18 cellular contexts compared by ENCODE assay signal in genomic region chr6:124661231-124661630, GRCh38.
DNase-seq lines count a peak whose midpoint lies in the region; ATAC-seq, FAIRE-seq and TF ChIP-seq lines count a peak whose summit lies in the region.
"Had no signal": no experiment of that assay in that cellular context is flagged by ENCODE, and none has a peak within 500 bp of the region (broad histone marks: within the 10 kb centered on the region; RNA-seq: fewer than 3 reads in every experiment).

No MANE protein-coding gene starts in this region.

- WGBS in mesenchymal stem cell, result 70% methylated on average over 2 of the region's 2 CpGs

- H2BK15ac ChIP-seq in mesenchymal stem cell (ENCODE audit: low read depth, poor library complexity, severe bottlenecking), result no peak overlapping the region

- H4K8ac ChIP-seq in mesenchymal stem cell (ENCODE audit: low read length), result no peak overlapping the region

- H3K9ac ChIP-seq in ES-I3 (ENCODE audit: low read depth, low read length) (peak overlapping the region; percentile 10; the same call in 1 of the 2 replicates), mesenchymal stem cell (ENCODE audit: low read length) (no peak overlapping the region)

- no peak overlapping the region for H3K27ac ChIP-seq in mesenchymal stem cell (ENCODE audit: low read length, poor library complexity, severe bottlenecking)

- H2BK120ac ChIP-seq in mesenchymal stem cell (ENCODE audit: low read depth, low read length), result no peak overlapping the region

- H3K14ac ChIP-seq in mesenchymal stem cell (ENCODE audit: low read length in 2 of 2), result no peak overlapping the region

- no peak overlapping the region for H2AK5ac ChIP-seq in mesenchymal stem cell (ENCODE audit: low read length, severe bottlenecking)

- H3K36me3 ChIP-seq in ES-I3 (ENCODE audit: insufficient read depth, low read length) (no peaks in the 10 kb centered on the region), bronchial epithelial cell (ENCODE audit: control insufficient read depth, insufficient read depth, low read length) (no peaks in the 10 kb centered on the region), mesenchymal stem cell (ENCODE audit: control insufficient read depth in 1 of 2, insufficient read depth in 2 of 2, low read depth in 1 of 2, low read length in 2 of 2) (no peaks in the 10 kb centered on the region)

- no peaks in the 10 kb centered on the region for H3K36me3 Mint-ChIP-seq in activated naive CD4-positive, alpha-beta T cell treated with anti-CD3 and anti-CD28 coated beads for 36 hours (ENCODE audit: low read depth)

- peak; percentile 55 for FAIRE-seq in bronchial epithelial cell (lab: Jason Lieb, UNC)
- FAIRE-seq: GM12892 had no signal

- no peak for ATAC-seq in GM18861 (IDR thresholded peaks at IDR 0.05; ENCODE audit: unreplicated experiment)

- DNase-seq in NCI-H1105 treated with DMSO at 0.1 percent for 48 hours (lab: John Stamatoyannopoulos, UW) (peak; percentile 44), bronchial epithelial cell (ENCODE audit: low read depth) (no peak), left kidney (ENCODE audit: low read depth, low spot score) (peak; percentile 2), NAMALWA (ENCODE audit: low spot score) (no peak), mesenchymal stem cell (no peak)
- DNase-seq in activated naive CD4-positive, alpha-beta T cell treated with anti-CD3 and anti-CD28 coated beads for 36 hours, result no peak
- DNase-seq: C1 segment of cervical spinal cord, DMS53, GDM1, GOT3, IMR-90, NCI-H1694, NCI-H82, SIG-M5, SW 1271 had no signal

- H2BK12ac ChIP-seq in mesenchymal stem cell (ENCODE audit: low read length in 2 of 2), result no peak overlapping the region

- H3K4me3 ChIP-seq in bronchial epithelial cell (ENCODE audit: low read depth, low read length) (no peak overlapping the region), mesenchymal stem cell (ENCODE audit: insufficient read depth in 1 of 2, low read depth in 1 of 2, low read length in 2 of 2) (no peak overlapping the region)

- peaks cover 8% of the 10 kb centered on the region for H3K4me1 ChIP-seq in ES-I3 (ENCODE audit: insufficient read depth, low read length)
- H3K4me1 ChIP-seq in mesenchymal stem cell (ENCODE audit: control insufficient read depth, insufficient read depth, low read depth, low read length), result no peaks in the 10 kb centered on the region

- no peak overlapping the region for H3K18ac ChIP-seq in mesenchymal stem cell (ENCODE audit: low read depth in 1 of 2, low read length in 2 of 2)

- no peaks in the 10 kb centered on the region for H3K27me3 Mint-ChIP-seq in activated naive CD4-positive, alpha-beta T cell treated with anti-CD3 and anti-CD28 coated beads for 36 hours (ENCODE audit: low read depth)

- H3K4me3 Mint-ChIP-seq in activated naive CD4-positive, alpha-beta T cell treated with anti-CD3 and anti-CD28 coated beads for 36 hours, result no peak overlapping the region

- no peak overlapping the region for H2BK5ac ChIP-seq in mesenchymal stem cell (ENCODE audit: low read depth, low read length, poor library complexity, severe bottlenecking)

- no peak overlapping the region for H3K4me2 ChIP-seq in mesenchymal stem cell (ENCODE audit: low read length, poor library complexity, severe bottlenecking)

- no peak overlapping the region for H3K23ac ChIP-seq in mesenchymal stem cell (ENCODE audit: low read length in 2 of 2)

- H3K9me3 Mint-ChIP-seq in activated naive CD4-positive, alpha-beta T cell treated with anti-CD3 and anti-CD28 coated beads for 36 hours, result no peaks in the 10 kb centered on the region

- intact Hi-C loops in activated naive CD4-positive, alpha-beta T cell treated with anti-CD3 and anti-CD28 coated beads for 36 hours (cut with micrococcal nuclease), result no loop called here

- H3K27me3 ChIP-seq in bronchial epithelial cell (ENCODE audit: control insufficient read depth, insufficient read depth, low read length) (no peaks in the 10 kb centered on the region), mesenchymal stem cell (ENCODE audit: control insufficient read depth in 1 of 2, insufficient read depth in 1 of 2, low read length in 2 of 2) (no peaks in the 10 kb centered on the region)

- no peaks in the 10 kb centered on the region for H3K4me1 Mint-ChIP-seq in activated naive CD4-positive, alpha-beta T cell treated with anti-CD3 and anti-CD28 coated beads for 36 hours (ENCODE audit: low read depth)

- H3K27ac Mint-ChIP-seq in activated naive CD4-positive, alpha-beta T cell treated with anti-CD3 and anti-CD28 coated beads for 36 hours, result no peak overlapping the region

- H4K91ac ChIP-seq in mesenchymal stem cell (ENCODE audit: low read length), result no peak overlapping the region

- no peak for TF ChIP-seq CTCF in bronchial epithelial cell (IDR thresholded peaks at IDR 0.05; ENCODE audit: insufficient read depth, low read length, severe bottlenecking)

- CTCF ChIA-PET in activated naive CD4-positive, alpha-beta T cell treated with anti-CD3 and anti-CD28 coated beads for 36 hours (lab: Charles Lee), result no interaction called here

- H3K79me1 ChIP-seq in mesenchymal stem cell (replicated peaks; ENCODE audit: low read length, poor library complexity, severe bottlenecking), result no peaks in the 10 kb centered on the region

- H3K9me3 ChIP-seq in ES-I3 (ENCODE audit: control insufficient read depth, insufficient read depth, low read length) (no peaks in the 10 kb centered on the region), mesenchymal stem cell (ENCODE audit: control insufficient read depth, low read length) (no peaks in the 10 kb centered on the region)

- no peak overlapping the region for H3K4ac ChIP-seq in mesenchymal stem cell (ENCODE audit: low read depth in 1 of 2, low read length in 2 of 2)

- H2AFZ ChIP-seq in mesenchymal stem cell (ENCODE audit: low read depth, low read length), result no peak overlapping the region

Comparison
In these comparisons a context has a peak if more than half of its experiments do, and no peak if none do; other contexts are left out.
1. DNase-seq: peak in NCI-H1105 treated with DMSO at 0.1 percent for 48 hours (single experiment) and left kidney (single experiment); none in bronchial epithelial cell (single experiment), NAMALWA (single experiment), activated naive CD4-positive, alpha-beta T cell treated with anti-CD3 and anti-CD28 coated beads for 36 hours (single experiment) and mesenchymal stem cell (single experiment).